ENCODE assay signal across 1 cellular context in genomic region chr21:34129039-34129891, GRCh38.
TF ChIP-seq lines count a peak whose summit lies in the region.

No MANE protein-coding gene starts in this region.

TF ChIP-seq in WTC11, 78 proteins besides CTCF, POLR2A, EP300 and RAD21 (continued from another document):
- peak; percentile 83 for TF ChIP-seq PRDM15 (CRISPR knock-in tag; IDR thresholded peaks at IDR 0.05)
- no peak for TF ChIP-seq FOXP4 (CRISPR knock-in tag; IDR thresholded peaks at IDR 0.05)
- TF ChIP-seq SOX15 (CRISPR knock-in tag; IDR thresholded peaks at IDR 0.05): no peak
